ENCODE assay signal across 1 cellular context in genomic region chr17:44315760-44316731, GRCh38.
TF ChIP-seq lines count a peak whose summit lies in the region.

No MANE protein-coding gene starts in this region.

TF ChIP-seq in endothelial cell of umbilical vein, 7 proteins besides CTCF, POLR2A, EP300 and RAD21:
- TF ChIP-seq MYC (IDR thresholded peaks at IDR 0.05; ENCODE audit: low read depth, low read length) (no peak), POLR2AphosphoS5 (IDR thresholded peaks at IDR 0.05; ENCODE audit: insufficient read depth, low read depth, low read length) (no peak), GATA2 (IDR thresholded peaks at IDR 0.05; ENCODE audit: insufficient read depth, insufficient read length, low read depth, low read length) (no peak), FOS (IDR thresholded peaks at IDR 0.05; ENCODE audit: borderline replicate concordance, insufficient read depth, low read length) (no peak), EZH2 (IDR thresholded peaks at IDR 0.05; ENCODE audit: borderline replicate concordance, low read depth, low read length, severe bottlenecking) (peak; percentile 88), JUN (IDR thresholded peaks at IDR 0.05; ENCODE audit: borderline replicate concordance, insufficient read depth, insufficient read length, low read depth) (no peak)
- TF ChIP-seq, protein P1, sequence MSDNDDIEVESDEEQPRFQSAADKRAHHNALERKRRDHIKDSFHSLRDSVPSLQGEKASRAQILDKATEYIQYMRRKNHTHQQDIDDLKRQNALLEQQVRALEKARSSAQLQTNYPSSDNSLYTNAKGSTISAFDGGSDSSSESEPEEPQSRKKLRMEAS (IDR thresholded peaks at IDR 0.05; ENCODE audit: insufficient read depth, insufficient read length) = no peak
